ENCODE assay signal across 18 cellular contexts in the genomic region with DNA sequence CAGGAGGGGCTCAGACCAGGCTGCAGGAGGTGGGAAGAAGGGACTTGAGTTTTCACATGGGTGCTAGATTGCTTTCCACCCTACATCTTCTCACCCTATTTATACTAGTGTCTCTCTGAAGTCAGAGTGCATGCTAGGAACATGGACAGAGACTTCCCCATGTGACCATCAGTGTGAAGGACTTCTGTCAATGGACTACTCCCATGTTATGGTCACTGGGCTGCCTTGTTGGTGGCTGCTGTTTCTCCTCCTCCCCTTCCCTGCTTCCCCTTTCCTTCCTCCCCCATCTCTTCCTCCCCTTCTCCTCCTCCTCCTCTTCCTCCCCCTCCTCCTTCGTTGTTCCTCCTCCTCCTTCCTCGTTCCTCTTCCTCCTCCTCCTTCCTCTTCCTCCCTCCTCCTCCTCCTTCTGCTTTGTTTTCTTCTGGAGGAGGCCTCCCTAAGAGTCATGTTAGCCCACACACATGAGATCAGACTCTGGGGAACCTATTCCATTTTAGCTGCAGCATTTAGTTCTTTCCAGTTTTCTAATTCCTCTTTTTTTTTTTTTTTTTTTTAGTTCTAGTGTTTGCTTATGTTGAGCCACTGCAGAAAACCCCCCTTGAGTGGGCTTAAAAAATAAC. TPM values are rescaled to one million over a fixed set of nuclear protein-coding genes. Genes with fewer than 3 reads are reported as not detected.
DNase-seq lines count a peak whose midpoint lies in the region; ATAC-seq and TF ChIP-seq lines count a peak whose summit lies in the region.
"Had no signal": no experiment of that assay in that cellular context is flagged by ENCODE, and none has a peak within 500 bp of the region (broad histone marks: within the 10 kb centered on the region; RNA-seq: fewer than 3 reads in every experiment).

No MANE protein-coding gene starts in this region.

- ATAC-seq in Right ventricle myocardium superior (ENCODE audit: poor library complexity) (peak; percentile 42), left ventricle myocardium superior (peak; percentile 46)
- no peak for ATAC-seq in activated CD8-positive, alpha-beta T cell treated with anti-CD3 and anti-CD28 coated beads for 36 hours
- ATAC-seq in activated CD4-positive, CD25-positive, alpha-beta regulatory T cell treated with anti-CD3 and anti-CD28 coated beads, Interleukin-2, amount 50 U/mL, for 24 hours = no peak
- ATAC-seq: gastrocnemius medialis had no signal

- H3K4me3 Mint-ChIP-seq in activated CD8-positive, alpha-beta T cell treated with anti-CD3 and anti-CD28 coated beads for 36 hours = no peak overlapping the region
- H3K4me3 Mint-ChIP-seq: activated naive CD4-positive, alpha-beta T cell treated with anti-CD3 and anti-CD28 coated beads, Interleukin-2, amount 50 U/mL, for 24 hours; immature natural killer cell; mesothelial cell of epicardium had no signal

- no peaks in the 10 kb centered on the region for H3K36me3 ChIP-seq in right atrium auricular region
- H3K36me3 ChIP-seq: gastrocnemius medialis, HAP-1, pancreas had no signal

- intact Hi-C loops in Right ventricle myocardium superior (cut with DNase I) (no loop called here), left ventricle myocardium superior (cut with micrococcal nuclease) (no loop called here)
- intact Hi-C loops in activated CD8-positive, alpha-beta T cell treated with anti-CD3 and anti-CD28 coated beads for 36 hours (cut with micrococcal nuclease) = no loop called here

- H3K27ac Mint-ChIP-seq in activated CD8-positive, alpha-beta T cell treated with anti-CD3 and anti-CD28 coated beads for 36 hours = no peak overlapping the region
- H3K27ac Mint-ChIP-seq: mesothelial cell of epicardium had no signal

- peaks cover 17% of the 10 kb centered on the region for H3K4me1 Mint-ChIP-seq in activated CD8-positive, alpha-beta T cell treated with anti-CD3 and anti-CD28 coated beads for 36 hours (ENCODE audit: low read depth)

- H3K27me3 Mint-ChIP-seq in activated CD8-positive, alpha-beta T cell treated with anti-CD3 and anti-CD28 coated beads for 36 hours = peaks cover 4% of the 10 kb centered on the region
- H3K27me3 Mint-ChIP-seq: activated naive CD4-positive, alpha-beta T cell treated with anti-CD3 and anti-CD28 coated beads, Interleukin-2, amount 50 U/mL, for 24 hours had no signal

- CTCF ChIA-PET in activated CD8-positive, alpha-beta T cell treated with anti-CD3 and anti-CD28 coated beads for 36 hours (lab: Charles Lee) = no interaction called here

- no peak overlapping the region for H3K4me3 ChIP-seq in right atrium auricular region
- H3K4me3 ChIP-seq: gastrocnemius medialis, HAP-1, pancreas had no signal

- DNase-seq in Right ventricle myocardium superior (no peak), right atrium auricular region (ENCODE audit: low spot score) (no peak), SKM-1 treated with dmso at 0.1 percent for 144 hours (lab: John Stamatoyannopoulos, UW; ENCODE audit: unreplicated experiment) (peak; percentile 96), left ventricle myocardium superior (no peak), NCI-H748 (lab: John Stamatoyannopoulos, UW; ENCODE audit: unreplicated experiment) (no peak)
- no peak for DNase-seq in activated CD8-positive, alpha-beta T cell treated with anti-CD3 and anti-CD28 coated beads for 36 hours
- no peak for DNase-seq in NK-92 treated with Interleukin-12 subunit alpha and Interleukin-12 subunit beta, amount 100 ng/mL, for 24 hours (lab: John Stamatoyannopoulos, UW)
- DNase-seq: activated CD4-positive, CD25-positive, alpha-beta regulatory T cell; DMS79; gastrocnemius medialis; immature natural killer cell; NCI-H2029 treated with DMSO at 0.1 percent for 48 hours; NCI-H82; pancreas had no signal

- POLR2A ChIA-PET in activated CD8-positive, alpha-beta T cell treated with anti-CD3 and anti-CD28 coated beads for 36 hours (lab: Charles Lee) = no interaction called here

- H3K36me3 Mint-ChIP-seq in activated CD8-positive, alpha-beta T cell treated with anti-CD3 and anti-CD28 coated beads for 36 hours (ENCODE audit: low read depth) = no peaks in the 10 kb centered on the region
- H3K36me3 Mint-ChIP-seq: activated naive CD4-positive, alpha-beta T cell treated with anti-CD3 and anti-CD28 coated beads, Interleukin-2, amount 50 U/mL, for 24 hours; immature natural killer cell; mesothelial cell of epicardium had no signal

- peaks cover 0 to 20% of the 10 kb centered on the region in 2 donors for H3K4me1 ChIP-seq in right atrium auricular region
- H3K4me1 ChIP-seq: HAP-1, pancreas had no signal

- no peaks in the 10 kb centered on the region for H3K9me3 ChIP-seq in right atrium auricular region
- H3K9me3 ChIP-seq: gastrocnemius medialis, HAP-1, pancreas had no signal

- no peaks in the 10 kb centered on the region for H3K9me3 Mint-ChIP-seq in activated CD8-positive, alpha-beta T cell treated with anti-CD3 and anti-CD28 coated beads for 36 hours
- H3K9me3 Mint-ChIP-seq: activated naive CD4-positive, alpha-beta T cell treated with anti-CD3 and anti-CD28 coated beads, Interleukin-2, amount 50 U/mL, for 24 hours; mesothelial cell of epicardium had no signal

- TF ChIP-seq CTCF in right atrium auricular region (IDR thresholded peaks at IDR 0.05) = no peak
- no peak for TF ChIP-seq CTCF in activated CD8-positive, alpha-beta T cell treated with anti-CD3 and anti-CD28 coated beads for 36 hours (IDR thresholded peaks at IDR 0.05)

- no peaks in the 10 kb centered on the region for H3K27me3 ChIP-seq in right atrium auricular region
- H3K27me3 ChIP-seq: gastrocnemius medialis, pancreas had no signal

- no peak overlapping the region for H3K27ac ChIP-seq in right atrium auricular region
- H3K27ac ChIP-seq: gastrocnemius medialis, pancreas had no signal

RNA-seq across cellular contexts. Expression of gene IER5, which starts 35.8 kb away (rescaled TPM):
- total RNA-seq in Right ventricle myocardium superior (15.1 TPM), right atrium auricular region (10 to 100 TPM; 25.6 to 55.1 TPM), left ventricle myocardium superior (15.9 TPM)
- total RNA-seq in activated CD8-positive, alpha-beta T cell treated with anti-CD3 and anti-CD28 coated beads for 36 hours = 10 to 100 TPM; 39.8 to 41.3 TPM

Comparison
In these comparisons a context has a peak if more than half of its experiments do, and no peak if none do; other contexts are left out.
1. ATAC-seq: peak in Right ventricle myocardium superior (single experiment) and left ventricle myocardium superior (single experiment); none in activated CD8-positive, alpha-beta T cell treated with anti-CD3 and anti-CD28 coated beads for 36 hours (single experiment) and activated CD4-positive, CD25-positive, alpha-beta regulatory T cell treated with anti-CD3 and anti-CD28 coated beads, Interleukin-2, amount 50 U/mL, for 24 hours (0 of 2).